Comparison of ENCODE assay signal across 20 cellular contexts in genomic region chr2:230664844-230665243, GRCh38. TPM values are rescaled to one million over a fixed set of nuclear protein-coding genes. Genes with fewer than 3 reads are reported as not detected.
DNase-seq lines count a peak whose midpoint lies in the region; ATAC-seq and TF ChIP-seq lines count a peak whose summit lies in the region.
"Had no signal": no experiment of that assay in that cellular context is flagged by ENCODE, and none has a peak within 500 bp of the region (broad histone marks: within the 10 kb centered on the region; RNA-seq: fewer than 3 reads in every experiment).

No MANE protein-coding gene starts in this region.

- no peak for DNase-seq in CD4-positive, CD25-positive, alpha-beta regulatory T cell
- DNase-seq in GM06990 (ENCODE audit: extremely low read depth, insufficient read length) (peak; percentile 45), lower lobe of right lung (peak; percentile 20), EL (no peak), gastrocnemius medialis (no peak)
- DNase-seq in activated CD8-positive, alpha-beta T cell treated with anti-CD3 and anti-CD28 coated beads for 36 hours, result no peak
- no peak for DNase-seq in activated CD4-positive, CD25-positive, alpha-beta regulatory T cell treated with anti-CD3 and anti-CD28 coated beads, Interleukin-2, amount 50 U/mL, for 72 hours
- DNase-seq: BE2C; Kasumi-1; NCI-H1105 treated with DMSO at 0.1 percent for 48 hours; NCI-H2171; NCI-H748 treated with DMSO at 0.1 percent for 48 hours; Peyer's patch; psoas muscle; stimulated activated naive CD4-positive, alpha-beta T cell treated with Interleukin-2 at 50 U/mL for 16 hours had no signal

- TF ChIP-seq POLR2A in gastrocnemius medialis (IDR thresholded peaks at IDR 0.05), result no peak

- H3K9me3 ChIP-seq in CD4-positive, CD25-positive, alpha-beta regulatory T cell (ENCODE audit: control insufficient read depth in 2 of 2, low read length in 2 of 2), result no peaks in the 10 kb centered on the region
- H3K9me3 ChIP-seq in lower lobe of right lung (no peaks in the 10 kb centered on the region), gastrocnemius medialis (no peaks in the 10 kb centered on the region)
- H3K9me3 ChIP-seq: BE2C, breast epithelium, Peyer's patch, psoas muscle, upper lobe of left lung had no signal

- peaks cover 0 to 2% (median 0%) of the 10 kb centered on the region in 7 donors for H3K9me3 Mint-ChIP-seq in CD4-positive, CD25-positive, alpha-beta regulatory T cell
- no peaks in the 10 kb centered on the region for H3K9me3 Mint-ChIP-seq in activated CD8-positive, alpha-beta T cell treated with anti-CD3 and anti-CD28 coated beads for 36 hours

- H3K4me3 Mint-ChIP-seq in CD4-positive, CD25-positive, alpha-beta regulatory T cell, result peak overlapping the region in 3 of 4 donors; percentile 50 to 80 (median 75)
- H3K4me3 Mint-ChIP-seq in activated CD8-positive, alpha-beta T cell treated with anti-CD3 and anti-CD28 coated beads for 36 hours, result peak overlapping the region; percentile 20

- no peaks in the 10 kb centered on the region for H3K36me3 Mint-ChIP-seq in CD4-positive, CD25-positive, alpha-beta regulatory T cell
- peaks cover 2% of the 10 kb centered on the region for H3K36me3 Mint-ChIP-seq in activated CD8-positive, alpha-beta T cell treated with anti-CD3 and anti-CD28 coated beads for 36 hours (ENCODE audit: low read depth)

- H3K27ac Mint-ChIP-seq in CD4-positive, CD25-positive, alpha-beta regulatory T cell, result peak overlapping the region; percentile 86 to 96 (median 91)
- peak overlapping the region; percentile 97 for H3K27ac Mint-ChIP-seq in activated CD8-positive, alpha-beta T cell treated with anti-CD3 and anti-CD28 coated beads for 36 hours

- H3K27me3 Mint-ChIP-seq in CD4-positive, CD25-positive, alpha-beta regulatory T cell, result no peaks in the 10 kb centered on the region
- H3K27me3 Mint-ChIP-seq in activated CD8-positive, alpha-beta T cell treated with anti-CD3 and anti-CD28 coated beads for 36 hours, result no peaks in the 10 kb centered on the region

- TF ChIP-seq CTCF in GM06990 (IDR thresholded peaks at IDR 0.05; ENCODE audit: insufficient read depth, low read length, poor library complexity, severe bottlenecking) (no peak), lower lobe of right lung (IDR thresholded peaks at IDR 0.05) (no peak), gastrocnemius medialis (IDR thresholded peaks at IDR 0.05 in 4 of 5, conservative IDR thresholded peaks at IDR 0.05 in 1 of 5) (no peak)
- no peak for TF ChIP-seq CTCF in activated CD8-positive, alpha-beta T cell treated with anti-CD3 and anti-CD28 coated beads for 36 hours (IDR thresholded peaks at IDR 0.05)

- in situ Hi-C loops in gastrocnemius medialis (cut with MboI; ENCODE audit: low sequenced_read_pairs in 4 of 4), result no loop called here

- H3K27me3 ChIP-seq in CD4-positive, CD25-positive, alpha-beta regulatory T cell (ENCODE audit: control insufficient read depth, insufficient read depth, low read length), result no peaks in the 10 kb centered on the region
- no peaks in the 10 kb centered on the region for H3K27me3 ChIP-seq in GM06990 (replicated peaks; ENCODE audit: control insufficient read depth, insufficient read depth, low read length)
- no peaks in the 10 kb centered on the region for H3K27me3 ChIP-seq in lower lobe of right lung (ENCODE audit: low read depth)
- no peaks in the 10 kb centered on the region for H3K27me3 ChIP-seq in gastrocnemius medialis
- H3K27me3 ChIP-seq: BE2C, breast epithelium, Peyer's patch, upper lobe of left lung had no signal

- intact Hi-C loops in activated CD8-positive, alpha-beta T cell treated with anti-CD3 and anti-CD28 coated beads for 36 hours (cut with micrococcal nuclease), result no loop called here
- intact Hi-C loops in lower lobe of right lung (cut with DNase I) (no loop called here), gastrocnemius medialis (cut with DNase I; ENCODE audit: low total_unique reads) (loop anchor here (5.0 kb wide), 3 partner anchors 117 to 147 kb away; no protein-coding TSS in a partner anchor)

- CTCF ChIA-PET in activated CD8-positive, alpha-beta T cell treated with anti-CD3 and anti-CD28 coated beads for 36 hours (lab: Charles Lee), result interaction anchor here (0.8 to 1.2 kb wide), 2 partner anchors 13 to 49 kb away, joined by 3 to 4 read pairs; no protein-coding TSS in a partner anchor

- no peak for ATAC-seq in CD4-positive, CD25-positive, alpha-beta regulatory T cell (ENCODE audit: low read depth in 2 of 2)
- no peak for ATAC-seq in activated CD8-positive, alpha-beta T cell treated with anti-CD3 and anti-CD28 coated beads for 36 hours
- ATAC-seq in lower lobe of right lung (no peak), HG02938 (IDR thresholded peaks at IDR 0.05; ENCODE audit: unreplicated experiment) (no peak), gastrocnemius medialis (no peak)
- ATAC-seq: esophagus mucosa, HCT116 had no signal

- POLR2A ChIA-PET in activated CD8-positive, alpha-beta T cell treated with anti-CD3 and anti-CD28 coated beads for 36 hours (lab: Charles Lee), result no interaction called here

- H3K27ac ChIP-seq in CD4-positive, CD25-positive, alpha-beta regulatory T cell (ENCODE audit: insufficient read depth, low read length, poor library complexity, severe bottlenecking), result no peak overlapping the region
- H3K27ac ChIP-seq in lower lobe of right lung (no peak overlapping the region), gastrocnemius medialis (peak overlapping the region in 1 of 4 donors; percentile 60)
- H3K27ac ChIP-seq: breast epithelium, psoas muscle had no signal

- peaks cover 84% of the 10 kb centered on the region for H3K4me1 ChIP-seq in CD4-positive, CD25-positive, alpha-beta regulatory T cell (ENCODE audit: control insufficient read depth, insufficient read depth, low read length, poor library complexity, severe bottlenecking)
- H3K4me1 ChIP-seq in lower lobe of right lung (peaks cover 74% of the 10 kb centered on the region), gastrocnemius medialis (peaks cover 58 to 70% of the 10 kb centered on the region in 2 donors)
- H3K4me1 ChIP-seq: BE2C, breast epithelium had no signal

- H3K36me3 ChIP-seq in CD4-positive, CD25-positive, alpha-beta regulatory T cell (ENCODE audit: control insufficient read depth, insufficient read depth, low read length), result no peaks in the 10 kb centered on the region
- H3K36me3 ChIP-seq in GM06990 (ENCODE audit: control insufficient read depth, insufficient read depth, low read length), result no peaks in the 10 kb centered on the region
- H3K36me3 ChIP-seq in lower lobe of right lung, result no peaks in the 10 kb centered on the region
- no peaks in the 10 kb centered on the region for H3K36me3 ChIP-seq in gastrocnemius medialis
- H3K36me3 ChIP-seq: BE2C, breast epithelium, Peyer's patch, upper lobe of left lung had no signal

- H3K4me3 ChIP-seq in CD4-positive, CD25-positive, alpha-beta regulatory T cell (ENCODE audit: low read depth, low read length), result no peak overlapping the region
- no peak overlapping the region for H3K4me3 ChIP-seq in GM06990 (replicated peaks; ENCODE audit: low read depth, low read length)
- H3K4me3 ChIP-seq in lower lobe of right lung, result no peak overlapping the region
- no peak overlapping the region for H3K4me3 ChIP-seq in gastrocnemius medialis
- H3K4me3 ChIP-seq: breast epithelium, Peyer's patch, psoas muscle, upper lobe of left lung had no signal

- peaks cover 44 to 87% (median 57%) of the 10 kb centered on the region in 4 donors for H3K4me1 Mint-ChIP-seq in CD4-positive, CD25-positive, alpha-beta regulatory T cell
- peaks cover 91% of the 10 kb centered on the region for H3K4me1 Mint-ChIP-seq in activated CD8-positive, alpha-beta T cell treated with anti-CD3 and anti-CD28 coated beads for 36 hours (ENCODE audit: low read depth)

RNA-seq across cellular contexts. Expression of gene CAB39, which starts 47.8 kb away (rescaled TPM):
- total RNA-seq in CD4-positive, CD25-positive, alpha-beta regulatory T cell, result 114 TPM
- polyA plus RNA-seq in CD4-positive, CD25-positive, alpha-beta regulatory T cell, result 10 to 100 TPM; 64.3 to 88.4 (median 78.3) TPM
- total RNA-seq in activated CD8-positive, alpha-beta T cell treated with anti-CD3 and anti-CD28 coated beads for 36 hours, result 100 to 1,000 TPM; 119 to 120 TPM
- total RNA-seq in lower lobe of right lung (78.7 TPM), gastrocnemius medialis (100 to 1,000 TPM in 3 of 4 donors, 10 to 100 TPM in 1; 93.9 to 211 (median 133) TPM)

Comparison
In these comparisons a context has a peak if more than half of its experiments do, and no peak if none do; other contexts are left out.
1. DNase-seq: peak in GM06990 (single experiment) and lower lobe of right lung (single experiment); none in CD4-positive, CD25-positive, alpha-beta regulatory T cell (0 of 3), activated CD8-positive, alpha-beta T cell treated with anti-CD3 and anti-CD28 coated beads for 36 hours (single experiment), activated CD4-positive, CD25-positive, alpha-beta regulatory T cell treated with anti-CD3 and anti-CD28 coated beads, Interleukin-2, amount 50 U/mL, for 72 hours (single experiment), EL (single experiment) and gastrocnemius medialis (0 of 2).